25 cellular contexts compared by ENCODE assay signal in genomic region chr3:176141837-176142236, GRCh38.
"Had no signal": no experiment of that assay in that cellular context is flagged by ENCODE, and none has a peak within 500 bp of the region (broad histone marks: within the 10 kb centered on the region; RNA-seq: fewer than 3 reads in every experiment).

No MANE protein-coding gene starts in this region.

- H3K4me3 ChIP-seq: MG63, SJSA1, SK-N-MC had no signal

- H3K27me3 ChIP-seq: MG63, SJSA1 had no signal

- H3K4me1 ChIP-seq: SJSA1 had no signal

- ATAC-seq: HepG2 had no signal

- H3K36me3 ChIP-seq: MG63, SJSA1 had no signal

- DNase-seq: IMR-90; Karpas-422; KG1; MG63; MV-4-11; NCI-H1048; NCI-H1105; NCI-H1417; NCI-H1436 treated with DMSO at 0.1 percent for 48 hours; NCI-H1694; NCI-H187 treated with DMSO at 0.1 percent for 48 hours; NCI-H2029 treated with DMSO at 0.1 percent for 48 hours; NCI-H2227 treated with DMSO at 0.1 percent for 48 hours; NCI-H446; NCI-H510A; NCI-H524 treated with DMSO at 0.1 percent for 48 hours; NCI-H69; NCI-H774; NK-92 treated with Interleukin-12 subunit alpha and Interleukin-12 subunit beta, amount 100 ng/mL, for 24 hours; Right ventricle myocardium superior; RPMI8226; SIG-M5 had no signal

- H3K9me3 ChIP-seq: MG63, SJSA1 had no signal

- H3K27ac ChIP-seq: SJSA1, SK-N-MC had no signal
